In the genomic region with DNA sequence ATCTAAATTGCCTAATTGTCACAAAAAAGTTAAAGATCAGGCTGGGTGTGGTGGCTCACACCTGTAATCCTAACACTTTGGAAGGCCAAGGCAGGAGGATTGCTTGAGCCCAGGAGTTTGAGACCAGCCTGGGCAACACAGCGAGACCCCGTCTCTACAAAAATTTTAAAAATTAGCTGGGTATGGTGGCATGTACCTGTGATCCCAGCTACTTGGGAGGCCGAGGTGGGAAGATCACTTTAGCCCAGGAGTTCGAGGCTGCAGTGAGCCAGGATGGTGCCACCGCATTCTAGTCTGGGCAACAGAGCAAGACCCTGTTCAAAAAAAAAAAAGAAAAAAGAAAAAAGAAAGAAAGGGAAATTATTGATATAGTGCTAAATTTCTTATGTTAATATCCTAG, we compare ENCODE assay signal across 3 cellular contexts. TPM values are rescaled to one million over a fixed set of nuclear protein-coding genes. Genes with fewer than 3 reads are reported as not detected.
"Had no signal": no experiment of that assay in that cellular context is flagged by ENCODE, and none has a peak within 500 bp of the region (broad histone marks: within the 10 kb centered on the region; RNA-seq: fewer than 3 reads in every experiment).

No MANE protein-coding gene starts in this region.

RNA-seq across cellular contexts. Expression of a gene that starts 26.4 kb away (rescaled TPM):
- total RNA-seq: mononuclear cell; naive thymus-derived CD4-positive, alpha-beta T cell had no signal
- polyA plus RNA-seq: immature natural killer cell had no signal

RNA-seq across cellular contexts. Expression of a gene that starts 32.6 kb away (rescaled TPM):
- total RNA-seq: mononuclear cell had no signal
